Comparison of ENCODE assay signal across 25 cellular contexts in the genomic region with DNA sequence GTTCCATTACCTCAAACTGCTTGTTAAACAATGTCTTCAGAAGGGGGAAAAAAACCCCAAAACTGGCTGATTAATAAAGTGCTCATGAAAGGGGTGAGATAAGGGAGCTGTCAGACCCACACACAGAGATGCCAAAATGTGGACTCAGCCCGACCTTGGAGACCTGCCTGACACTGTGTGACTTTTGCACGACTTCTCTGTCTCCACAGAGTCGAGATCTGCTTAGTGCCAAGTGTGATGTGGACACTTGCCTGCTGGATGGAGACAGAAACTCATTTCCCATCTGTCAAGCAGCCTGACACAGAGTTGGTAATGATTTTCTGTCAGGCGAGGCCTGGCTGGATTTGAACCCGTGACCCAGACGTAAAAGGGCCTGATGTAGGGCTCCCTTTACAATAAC. TPM values are rescaled to one million over a fixed set of nuclear protein-coding genes. Genes with fewer than 3 reads are reported as not detected.
DNase-seq lines count a peak whose midpoint lies in the region; ATAC-seq and TF ChIP-seq lines count a peak whose summit lies in the region.
"Had no signal": no experiment of that assay in that cellular context is flagged by ENCODE, and none has a peak within 500 bp of the region (broad histone marks: within the 10 kb centered on the region; RNA-seq: fewer than 3 reads in every experiment).

No MANE protein-coding gene starts in this region.

- intact Hi-C loops in Right ventricle myocardium inferior (cut with DNase I) (no loop called here), cardiac septum (cut with DNase I) (no loop called here), esophagus muscularis mucosa (cut with DNase I) (no loop called here)

- TF ChIP-seq EP300 in esophagus muscularis mucosa (IDR thresholded peaks at IDR 0.05) = no peak

- H3K4me3 ChIP-seq in esophagus muscularis mucosa (no peak overlapping the region), subcutaneous abdominal adipose tissue (ENCODE audit: low read depth in 1 of 5, low read length in 5 of 5) (no peak overlapping the region)
- H3K4me3 ChIP-seq: HAP-1, spleen had no signal

- no peak overlapping the region for H3K27ac ChIP-seq in esophagus muscularis mucosa (replicated peaks in 1 of 4)
- H3K27ac ChIP-seq in subcutaneous abdominal adipose tissue (ENCODE audit: low read depth, low read length) = peak overlapping the region; percentile 79
- H3K27ac ChIP-seq: HL-60 had no signal

- 49% methylated on average over 6 of the region's 6 CpGs for WGBS in esophagus muscularis mucosa

- peak; percentile 14 for ATAC-seq in Right ventricle myocardium inferior
- ATAC-seq: esophagus mucosa had no signal

- H3K4me1 ChIP-seq in esophagus muscularis mucosa = peaks cover 31 to 53% (median 51%) of the 10 kb centered on the region in 4 donors
- peaks cover 24 to 52% (median 51%) of the 10 kb centered on the region in 5 donors for H3K4me1 ChIP-seq in subcutaneous abdominal adipose tissue (ENCODE audit: control insufficient read depth in 5 of 5, insufficient read depth in 5 of 5, low read length in 5 of 5)

- DNase-seq in Right ventricle myocardium inferior (ENCODE audit: missing footprints) (no peak), cardiac septum (ENCODE audit: low spot score) (no peak), NCI-H226 (peak; percentile 44), esophagus muscularis mucosa (ENCODE audit: extremely low spot score) (peak; percentile 82), NCI-H69 (lab: John Stamatoyannopoulos, UW) (no peak), pons (ENCODE audit: low spot score) (no peak)
- DNase-seq: activated naive CD4-positive, alpha-beta T cell treated with anti-CD3 and anti-CD28 coated beads for 36 hours; CD4-positive, alpha-beta T cell; DMS 273 treated with DMSO at 0.1 percent for 48 hours; effector CD8-positive, alpha-beta T cell; naive B cell; NCI-H1092; NCI-H2029; nucleus accumbens; SIG-M5; spleen had no signal

- no peaks in the 10 kb centered on the region for H3K36me3 ChIP-seq in esophagus muscularis mucosa
- no peaks in the 10 kb centered on the region for H3K36me3 ChIP-seq in subcutaneous abdominal adipose tissue (ENCODE audit: control insufficient read depth in 5 of 5, insufficient read depth in 5 of 5, low read length in 5 of 5)
- H3K36me3 ChIP-seq: HAP-1, spleen had no signal

- H3K27me3 ChIP-seq in esophagus muscularis mucosa (no peaks in the 10 kb centered on the region), subcutaneous abdominal adipose tissue (ENCODE audit: control insufficient read depth in 5 of 5, insufficient read depth in 4 of 5, low read length in 5 of 5) (no peaks in the 10 kb centered on the region)
- H3K27me3 ChIP-seq: spleen had no signal

- H3K9ac ChIP-seq in subcutaneous abdominal adipose tissue (ENCODE audit: low read length in 5 of 5) = no peak overlapping the region

- no peaks in the 10 kb centered on the region for H3K9me3 ChIP-seq in esophagus muscularis mucosa
- no peaks in the 10 kb centered on the region for H3K9me3 ChIP-seq in subcutaneous abdominal adipose tissue (ENCODE audit: control insufficient read depth in 5 of 5, low read length in 5 of 5)
- H3K9me3 ChIP-seq: HAP-1, spleen had no signal

- no peak for TF ChIP-seq CTCF in esophagus muscularis mucosa (IDR thresholded peaks at IDR 0.05)

- no peak for TF ChIP-seq POLR2A in esophagus muscularis mucosa (IDR thresholded peaks at IDR 0.05; ENCODE audit: low read depth)

RNA-seq across cellular contexts. Expression of gene REELD1, which starts 31.6 kb away (rescaled TPM):
- total RNA-seq in Right ventricle myocardium inferior (not detected), cardiac septum (0.22 TPM), esophagus muscularis mucosa (under 1 TPM in 2 of 4 donors, not detected in 2; 0.33 to 0.83 TPM)
- total RNA-seq: activated naive CD4-positive, alpha-beta T cell treated with anti-CD3 and anti-CD28 coated beads for 36 hours; chondrocyte; esophagus mucosa; G401; kidney epithelial cell; LHCN-M2; renal cortical epithelial cell had no signal

Comparison
In these comparisons a context has a peak if more than half of its experiments do, and no peak if none do; other contexts are left out.
1. DNase-seq: peak in NCI-H226 (single experiment) and esophagus muscularis mucosa (single experiment); none in Right ventricle myocardium inferior (single experiment), cardiac septum (single experiment), NCI-H69 (single experiment) and pons (single experiment).